1 cellular context compared by ENCODE assay signal in genomic region chr12:2613674-2614073, GRCh38.
TF ChIP-seq lines count a peak whose summit lies in the region.

No MANE protein-coding gene starts in this region.

TF ChIP-seq in SK-N-SH, 30 proteins besides CTCF, POLR2A, EP300 and RAD21 (continued from another document):
- TF ChIP-seq PBX3 (IDR thresholded peaks at IDR 0.05) (peak; percentile 66), RCOR1 (IDR thresholded peaks at IDR 0.05; ENCODE audit: low read length) (no peak), JUND (IDR thresholded peaks at IDR 0.05) (peak; percentile 87), MEF2A (IDR thresholded peaks at IDR 0.05; ENCODE audit: borderline replicate concordance, low read depth) (no peak), FOSL2 (IDR thresholded peaks at IDR 0.05; ENCODE audit: borderline replicate concordance, low read depth) (peak; percentile 94), NFIC (IDR thresholded peaks at IDR 0.05; ENCODE audit: borderline replicate concordance) (peak; percentile 45; the same call in 1 of the 2 replicates), EZH2phosphoT487 (IDR thresholded peaks at IDR 0.05; ENCODE audit: borderline replicate concordance, low read depth) (no peak), SMC3 (IDR thresholded peaks at IDR 0.05; ENCODE audit: low read depth, low read length) (no peak), USF2 (IDR thresholded peaks at IDR 0.05; ENCODE audit: borderline replicate concordance, low read depth, low read length) (no peak)
